ENCODE assay signal across 17 cellular contexts in the genomic region with DNA sequence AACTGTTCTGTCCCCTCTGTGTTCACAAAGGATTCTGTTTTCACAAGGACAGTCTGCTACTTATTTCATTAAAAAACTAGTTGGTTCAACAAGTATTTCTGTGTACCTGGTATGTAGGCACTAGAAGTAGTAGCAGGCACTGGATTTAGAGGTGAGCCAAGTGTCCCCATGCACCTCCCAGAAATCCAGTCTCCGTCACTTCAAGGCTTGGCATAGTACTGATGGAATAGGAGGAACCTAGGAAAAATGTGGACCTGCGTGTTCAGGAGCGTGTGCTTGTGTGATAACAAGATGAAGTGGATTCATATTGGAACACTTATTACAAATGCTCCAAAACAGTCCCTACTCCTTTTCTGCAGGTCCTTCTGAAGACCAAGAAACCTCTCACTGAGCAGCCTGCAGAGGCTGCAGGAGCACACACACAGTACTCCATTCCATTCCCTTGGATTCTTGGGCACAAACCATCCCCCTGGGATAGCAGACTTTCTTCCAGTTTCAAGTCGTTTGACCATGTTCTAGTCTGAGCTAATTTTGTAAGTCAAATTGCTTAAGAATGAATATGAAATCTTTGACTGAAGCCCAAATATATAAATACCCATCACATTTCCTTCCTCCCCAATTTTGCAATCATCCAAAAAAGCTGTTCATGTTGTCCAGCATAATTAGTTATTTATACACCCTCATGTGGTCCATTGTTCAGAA.
DNase-seq lines count a peak whose midpoint lies in the region; ATAC-seq and TF ChIP-seq lines count a peak whose summit lies in the region.
"Had no signal": no experiment of that assay in that cellular context is flagged by ENCODE, and none has a peak within 500 bp of the region (broad histone marks: within the 10 kb centered on the region; RNA-seq: fewer than 3 reads in every experiment).

No MANE protein-coding gene starts in this region.

- CTCF ChIA-PET in A673 (lab: Charles Lee) = no interaction called here

- DNase-seq in Right ventricle myocardium inferior (ENCODE audit: missing footprints) (no peak), cardiac septum (ENCODE audit: low spot score) (no peak), fibroblast of peridontal ligament (ENCODE audit: extremely low read depth) (peak; percentile 67), psoas muscle (no peak), A673 (ENCODE audit: low spot score) (no peak), NCI-H82 treated with DMSO at 0.1 percent for 48 hours (lab: John Stamatoyannopoulos, UW; ENCODE audit: unreplicated experiment) (no peak), HPDE6-E6E7 (ENCODE audit: extremely low spot score) (no peak)
- no peak for DNase-seq in effector CD8-positive, alpha-beta T cell (lab: John Stamatoyannopoulos, UW)
- DNase-seq: activated naive CD4-positive, alpha-beta T cell treated with anti-CD3 and anti-CD28 coated beads for 36 hours; midbrain; NCI-H1694 treated with DMSO at 0.1 percent for 48 hours; NCI-H446; occipital lobe; small intestine had no signal

- no peak overlapping the region for H3K4me3 ChIP-seq in psoas muscle
- no peak overlapping the region for H3K4me3 ChIP-seq in A673 (ENCODE audit: low read depth, low read length, poor library complexity, severe bottlenecking)
- H3K4me3 ChIP-seq: A549 had no signal

- H3K9me3 ChIP-seq in psoas muscle (no peaks in the 10 kb centered on the region), A673 (ENCODE audit: low read depth, low read length, poor library complexity, severe bottlenecking) (no peaks in the 10 kb centered on the region)
- H3K9me3 ChIP-seq: A549 had no signal

- peak overlapping the region; percentile 53 for H3K27ac ChIP-seq in psoas muscle
- H3K27ac ChIP-seq in A673 (ENCODE audit: low read depth, low read length, poor library complexity, severe bottlenecking) = no peak overlapping the region
- H3K27ac ChIP-seq: A549 had no signal

- intact Hi-C loops in Right ventricle myocardium inferior (cut with DNase I) = loop anchor here (10.0 kb wide), 2 partner anchors 256 to 436 kb away; no protein-coding TSS in a partner anchor
- intact Hi-C loops in cardiac septum (cut with DNase I) = no loop called here
- intact Hi-C loops in psoas muscle (cut with DNase I) = loop anchor here (10.0 kb wide), 2 partner anchors 326 to 586 kb away; no protein-coding TSS in a partner anchor
- intact Hi-C loops in A673 (cut with micrococcal nuclease; ENCODE audit: unreplicated experiment) = no loop called here

- ATAC-seq in Right ventricle myocardium inferior (peak; percentile 87), psoas muscle (peak; percentile 25 to 71 (median 48))
- ATAC-seq: A549; activated CD4-positive, CD25-positive, alpha-beta regulatory T cell treated with anti-CD3 and anti-CD28 coated beads, Interleukin-2, amount 50 U/mL, for 24 hours; Panc1 had no signal

- H3K27me3 ChIP-seq in psoas muscle (ENCODE audit: insufficient read depth in 3 of 3, low read length in 2 of 3) (no peaks in the 10 kb centered on the region), A673 (replicated peaks; ENCODE audit: insufficient read depth, low read depth, low read length, poor library complexity) (no peaks in the 10 kb centered on the region)

- no peaks in the 10 kb centered on the region for H3K36me3 ChIP-seq in psoas muscle (ENCODE audit: insufficient read depth in 1 of 2, low read depth in 1 of 2)
- no peaks in the 10 kb centered on the region for H3K36me3 ChIP-seq in A673 (ENCODE audit: insufficient read depth, low read length, poor library complexity, severe bottlenecking)

- TF ChIP-seq CTCF in psoas muscle (IDR thresholded peaks at IDR 0.05) = no peak
- TF ChIP-seq CTCF in A673 (conservative IDR thresholded peaks at IDR 0.05; ENCODE audit: low read depth, low read length) = no peak

- BruUV-seq in A673 (replicated peaks; lab: Mats Ljungman, UMichigan) = no TSS peak

- POLR2A ChIA-PET in A673 (lab: Charles Lee; ENCODE audit: low non-redundant PET) = no interaction called here

- H3K4me1 ChIP-seq in psoas muscle (peaks cover 11% of the 10 kb centered on the region), A673 (ENCODE audit: insufficient read depth, low read length, poor library complexity, severe bottlenecking) (no peaks in the 10 kb centered on the region)
- H3K4me1 ChIP-seq: A549 had no signal

- 70 to 75% (median 74%) methylated on average over 4 of the region's 4 CpGs for WGBS in psoas muscle, 3 donors

Comparison
In these comparisons a context has a peak if more than half of its experiments do, and no peak if none do; other contexts are left out.
1. intact Hi-C loops: an anchor here in Right ventricle myocardium inferior (10.0 kb wide) and psoas muscle (10.0 kb wide); none called in cardiac septum and A673.